24 cellular contexts compared by ENCODE assay signal in the genomic region with DNA sequence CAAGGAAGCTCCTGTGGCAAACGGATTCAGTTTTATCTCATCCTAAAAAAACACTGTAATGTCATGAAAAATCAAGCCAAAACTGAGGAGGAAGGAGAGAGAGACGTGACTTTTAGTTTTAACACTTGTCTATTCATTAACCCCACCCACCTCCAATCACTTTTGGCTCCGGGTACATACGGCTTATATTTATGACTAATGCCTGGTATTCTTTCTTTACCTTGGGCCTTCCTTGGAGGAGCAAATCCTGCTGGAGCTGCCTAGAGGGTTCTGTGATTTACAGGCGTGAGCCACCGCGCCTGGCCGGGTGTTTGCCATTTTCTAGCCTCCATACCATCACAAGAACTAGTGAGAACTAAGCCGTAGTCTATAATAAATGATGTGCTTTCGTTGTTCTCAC.
DNase-seq lines count a peak whose midpoint lies in the region; ATAC-seq and TF ChIP-seq lines count a peak whose summit lies in the region.
"Had no signal": no experiment of that assay in that cellular context is flagged by ENCODE, and none has a peak within 500 bp of the region (broad histone marks: within the 10 kb centered on the region; RNA-seq: fewer than 3 reads in every experiment).

No MANE protein-coding gene starts in this region.

- no peak overlapping the region for H3K27ac ChIP-seq in CD4-positive, CD25-positive, alpha-beta regulatory T cell (ENCODE audit: insufficient read depth, low read length, poor library complexity, severe bottlenecking)
- H3K27ac ChIP-seq in CD8-positive, alpha-beta T cell (ENCODE audit: low read depth, low read length): no peak overlapping the region
- H3K27ac ChIP-seq in heart right ventricle: no peak overlapping the region
- H3K27ac ChIP-seq: C4-2B, SJCRH30 had no signal

- peaks cover 37 to 84% (median 65%) of the 10 kb centered on the region in 4 donors for H3K4me1 Mint-ChIP-seq in CD4-positive, CD25-positive, alpha-beta regulatory T cell
- peaks cover 75% of the 10 kb centered on the region for H3K4me1 Mint-ChIP-seq in CD8-positive, alpha-beta T cell (ENCODE audit: low read depth)
- peaks cover 69% of the 10 kb centered on the region in 2 donors for H3K4me1 Mint-ChIP-seq in natural killer cell treated with Interleukin-12 subunit alpha and Interleukin-12 subunit beta and Interleukin-15 and Interleukin-18, amount 100 ng/mL, for 72 hours (ENCODE audit: low read depth in 2 of 2)

- H3K27me3 ChIP-seq in CD4-positive, CD25-positive, alpha-beta regulatory T cell (ENCODE audit: control insufficient read depth, insufficient read depth, low read length): no peaks in the 10 kb centered on the region
- no peaks in the 10 kb centered on the region for H3K27me3 ChIP-seq in CD8-positive, alpha-beta T cell (ENCODE audit: insufficient read depth, low read length)
- H3K27me3 ChIP-seq in heart right ventricle: no peaks in the 10 kb centered on the region
- H3K27me3 ChIP-seq: SJCRH30 had no signal

- no peaks in the 10 kb centered on the region for H3K27me3 Mint-ChIP-seq in CD4-positive, CD25-positive, alpha-beta regulatory T cell
- no peaks in the 10 kb centered on the region for H3K27me3 Mint-ChIP-seq in CD8-positive, alpha-beta T cell (ENCODE audit: low read depth)
- no peaks in the 10 kb centered on the region for H3K27me3 Mint-ChIP-seq in natural killer cell treated with Interleukin-12 subunit alpha and Interleukin-12 subunit beta and Interleukin-15 and Interleukin-18, amount 100 ng/mL, for 72 hours
- H3K27me3 Mint-ChIP-seq: B cell had no signal

- POLR2A ChIA-PET in CD8-positive, alpha-beta T cell (lab: Charles Lee): no interaction called here

- TF ChIP-seq CTCF in CD8-positive, alpha-beta T cell (IDR thresholded peaks at IDR 0.05): no peak
- TF ChIP-seq CTCF in GM13976 (IDR thresholded peaks at IDR 0.05; ENCODE audit: borderline replicate concordance, control extremely low read depth, extremely low read depth, insufficient read depth, missing control alignments) (no peak), heart right ventricle (IDR thresholded peaks at IDR 0.05) (no peak)

- no peak overlapping the region for H3K4me3 ChIP-seq in CD4-positive, CD25-positive, alpha-beta regulatory T cell (ENCODE audit: low read depth, low read length)
- H3K4me3 ChIP-seq in CD8-positive, alpha-beta T cell (ENCODE audit: low read depth, low read length): no peak overlapping the region
- H3K4me3 ChIP-seq in heart right ventricle: no peak overlapping the region
- H3K4me3 ChIP-seq: SJCRH30 had no signal

- intact Hi-C loops in CD8-positive, alpha-beta T cell (cut with DNase I, micrococcal nuclease): no loop called here
- intact Hi-C loops in heart right ventricle (cut with DNase I): no loop called here

- H3K4me3 Mint-ChIP-seq in CD4-positive, CD25-positive, alpha-beta regulatory T cell: peak overlapping the region in 1 of 4 donors; percentile 26
- no peak overlapping the region for H3K4me3 Mint-ChIP-seq in CD8-positive, alpha-beta T cell
- no peak overlapping the region for H3K4me3 Mint-ChIP-seq in natural killer cell treated with Interleukin-12 subunit alpha and Interleukin-12 subunit beta and Interleukin-15 and Interleukin-18, amount 100 ng/mL, for 72 hours
- H3K4me3 Mint-ChIP-seq: B cell had no signal

- H3K36me3 Mint-ChIP-seq in CD4-positive, CD25-positive, alpha-beta regulatory T cell: peaks cover 29% of the 10 kb centered on the region
- H3K36me3 Mint-ChIP-seq in CD8-positive, alpha-beta T cell: peaks cover 47% of the 10 kb centered on the region
- peaks cover 34% of the 10 kb centered on the region for H3K36me3 Mint-ChIP-seq in natural killer cell treated with Interleukin-12 subunit alpha and Interleukin-12 subunit beta and Interleukin-15 and Interleukin-18, amount 100 ng/mL, for 72 hours

- DNase-seq in CD4-positive, CD25-positive, alpha-beta regulatory T cell: no peak
- no peak for DNase-seq in CD8-positive, alpha-beta T cell
- no peak for DNase-seq in natural killer cell treated with Interleukin-12 subunit alpha and Interleukin-12 subunit beta and Interleukin-15 and Interleukin-18, amount 100 ng/mL, for 72 hours (ENCODE audit: low spot score)
- DNase-seq in SHP77 treated with DMSO at 0.1 percent for 48 hours (lab: John Stamatoyannopoulos, UW) (no peak), GM13976 (ENCODE audit: low spot score) (no peak), heart right ventricle (no peak)
- DNase-seq: DMS153; DND-41; NCI-H1048; NCI-H1417; NCI-H1694 treated with DMSO at 0.1 percent for 48 hours; NCI-H2081 treated with DMSO at 0.1 percent for 48 hours; NCI-H2171; NCI-H226; NCI-H510A treated with DMSO at 0.1 percent for 48 hours; NCI-H748 treated with DMSO at 0.1 percent for 48 hours; NK-92 treated with Interleukin-12 subunit alpha and Interleukin-12 subunit beta, amount 100 ng/mL, for 24 hours; PC-3; SJCRH30 had no signal

- no peak for ATAC-seq in CD4-positive, CD25-positive, alpha-beta regulatory T cell (ENCODE audit: low read depth in 2 of 2)
- no peak for ATAC-seq in CD8-positive, alpha-beta T cell
- ATAC-seq in esophagus mucosa: peak; percentile 67
- no peak for ATAC-seq in natural killer cell treated with Interleukin-12 subunit alpha and Interleukin-12 subunit beta and Interleukin-15 and Interleukin-18, amount 100 ng/mL, for 72 hours
- no peak for ATAC-seq in HG03045 (IDR thresholded peaks at IDR 0.05; ENCODE audit: unreplicated experiment)
- no peak for ATAC-seq in heart right ventricle
- ATAC-seq: HCT116, PC-3 had no signal

- peak overlapping the region; percentile 11 to 43 (median 32) for H3K27ac Mint-ChIP-seq in CD4-positive, CD25-positive, alpha-beta regulatory T cell
- H3K27ac Mint-ChIP-seq in CD8-positive, alpha-beta T cell: peak overlapping the region; percentile 38
- peak overlapping the region; percentile 95 to 99 for H3K27ac Mint-ChIP-seq in natural killer cell treated with Interleukin-12 subunit alpha and Interleukin-12 subunit beta and Interleukin-15 and Interleukin-18, amount 100 ng/mL, for 72 hours
- H3K27ac Mint-ChIP-seq: B cell had no signal

- peaks cover 0 to under 1% (median 0%) of the 10 kb centered on the region in 7 donors for H3K9me3 Mint-ChIP-seq in CD4-positive, CD25-positive, alpha-beta regulatory T cell
- H3K9me3 Mint-ChIP-seq in CD8-positive, alpha-beta T cell: no peaks in the 10 kb centered on the region
- H3K9me3 Mint-ChIP-seq in natural killer cell treated with Interleukin-12 subunit alpha and Interleukin-12 subunit beta and Interleukin-15 and Interleukin-18, amount 100 ng/mL, for 72 hours: peaks cover 8% of the 10 kb centered on the region

- in situ Hi-C loops in GM13976 (cut with MboI; ENCODE audit: low sequenced_read_pairs, unreplicated experiment): no loop called here

- CTCF ChIA-PET in CD8-positive, alpha-beta T cell (lab: Charles Lee): interaction anchor here (1.0 to 1.3 kb wide), 2 partner anchors 19 to 54 kb away, joined by 3 read pairs; no protein-coding TSS in a partner anchor

- peaks cover 17% of the 10 kb centered on the region for H3K4me1 ChIP-seq in CD4-positive, CD25-positive, alpha-beta regulatory T cell (ENCODE audit: control insufficient read depth, insufficient read depth, low read length, poor library complexity, severe bottlenecking)
- H3K4me1 ChIP-seq in CD8-positive, alpha-beta T cell (ENCODE audit: insufficient read depth, low read length): peaks cover 46% of the 10 kb centered on the region
- peaks cover 0 to 40% (median 0%) of the 10 kb centered on the region in 9 donors for H3K4me1 ChIP-seq in heart right ventricle
- H3K4me1 ChIP-seq: SJCRH30 had no signal

- H3K36me3 ChIP-seq in CD4-positive, CD25-positive, alpha-beta regulatory T cell (ENCODE audit: control insufficient read depth, insufficient read depth, low read length): peaks cover 26% of the 10 kb centered on the region
- H3K36me3 ChIP-seq in CD8-positive, alpha-beta T cell (ENCODE audit: insufficient read depth, low read length): no peaks in the 10 kb centered on the region
- H3K36me3 ChIP-seq in heart right ventricle: no peaks in the 10 kb centered on the region
- H3K36me3 ChIP-seq: SJCRH30 had no signal

- WGBS in heart right ventricle, 2 donors: 87 to 90% methylated on average over 10 of the region's 10 CpGs

- no peaks in the 10 kb centered on the region for H3K9me3 ChIP-seq in CD4-positive, CD25-positive, alpha-beta regulatory T cell (ENCODE audit: control insufficient read depth in 2 of 2, low read length in 2 of 2)
- no peaks in the 10 kb centered on the region for H3K9me3 ChIP-seq in CD8-positive, alpha-beta T cell (ENCODE audit: low read length)
- H3K9me3 ChIP-seq in heart right ventricle: no peaks in the 10 kb centered on the region
- H3K9me3 ChIP-seq: SJCRH30 had no signal

Comparison
In these comparisons a context has a peak if more than half of its experiments do, and no peak if none do; other contexts are left out.
1. H3K27ac Mint-ChIP-seq: peak in every context shown above with its lines; median percentile 97 in natural killer cell treated with Interleukin-12 subunit alpha and Interleukin-12 subunit beta and Interleukin-15 and Interleukin-18, amount 100 ng/mL, for 72 hours; 38 in CD8-positive, alpha-beta T cell; 32 in CD4-positive, CD25-positive, alpha-beta regulatory T cell.